26 cellular contexts compared by ENCODE assay signal in the genomic region with DNA sequence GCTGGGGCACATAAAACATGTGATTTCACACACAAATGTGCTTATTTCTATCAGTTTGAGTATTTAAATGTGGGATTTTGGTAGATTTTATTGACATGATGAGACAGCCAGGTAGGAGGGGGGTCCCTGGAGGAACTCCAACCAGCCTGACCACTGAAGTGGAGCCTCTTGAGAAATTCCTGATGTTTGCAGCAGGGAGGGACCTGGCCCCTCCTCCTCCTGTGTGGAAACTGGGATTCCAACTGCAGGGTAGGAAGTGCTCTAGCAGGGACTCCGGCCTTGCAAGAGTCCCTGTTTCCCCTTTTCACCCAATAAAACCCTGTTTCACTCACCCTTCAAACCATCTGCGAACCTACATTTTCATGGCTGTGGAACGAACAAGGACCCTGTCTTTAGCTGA.
"Had no signal": no experiment of that assay in that cellular context is flagged by ENCODE, and none has a peak within 500 bp of the region (broad histone marks: within the 10 kb centered on the region; RNA-seq: fewer than 3 reads in every experiment).

No MANE protein-coding gene starts in this region.

- H3K36me3 ChIP-seq: esophagus muscularis mucosa, heart right ventricle, pancreas, sigmoid colon, suprapubic skin, tibial artery had no signal

- H3K36me3 Mint-ChIP-seq: activated naive CD4-positive, alpha-beta T cell treated with anti-CD3 and anti-CD28 coated beads, Interleukin-2, amount 50 U/mL, for 24 hours; mesothelial cell of epicardium had no signal

- H3K4me1 ChIP-seq: esophagus muscularis mucosa, foreskin keratinocyte, heart right ventricle, pancreas, psoas muscle, sigmoid colon, suprapubic skin, tibial artery had no signal

- H3K9me3 ChIP-seq: pancreas, psoas muscle had no signal

- H3K4me3 ChIP-seq: esophagus muscularis mucosa, heart right ventricle, pancreas, psoas muscle, sigmoid colon, suprapubic skin, tibial artery had no signal

- H3K27me3 ChIP-seq: esophagus muscularis mucosa, foreskin keratinocyte, heart right ventricle, pancreas, sigmoid colon, suprapubic skin, tibial artery had no signal

- H3K4me1 Mint-ChIP-seq: activated naive CD4-positive, alpha-beta T cell treated with anti-CD3 and anti-CD28 coated beads, Interleukin-2, amount 50 U/mL, for 24 hours; activated T-helper 17 cell treated with anti-CD3 and anti-CD28 coated beads, Interleukin-2, amount 50 U/mL, for 72 hours; naive B cell; T-helper 17 cell had no signal

- DNase-seq: activated CD4-positive, alpha-beta T cell treated with anti-CD3 and anti-CD28 coated beads for 1 hour; activated CD4-positive, alpha-beta T cell treated with anti-CD3 and anti-CD28 coated beads, Interleukin-2, amount 50 U/mL, for 1 hour; activated CD8-positive, alpha-beta T cell treated with anti-CD3 and anti-CD28 coated beads for 36 hours; activated naive CD8-positive, alpha-beta T cell treated with anti-CD3 and anti-CD28 coated beads, Interleukin-2, amount 50 U/mL, for 24 hours; activated T-cell treated with anti-CD3 and anti-CD28 coated beads, Interleukin-2, amount 50 U/mL, for 4 hours; amygdala; central memory CD4-positive, alpha-beta T cell; foreskin keratinocyte; heart right ventricle; left cardiac atrium; mammary epithelial cell; naive B cell; nucleus accumbens; pancreas; psoas muscle; sigmoid colon; small intestine; stimulated activated naive CD4-positive, alpha-beta T cell; T-helper 17 cell; T1000; tibial artery had no signal

- H3K4me3 Mint-ChIP-seq: activated CD8-positive, alpha-beta T cell treated with anti-CD3 and anti-CD28 coated beads for 36 hours; activated naive CD4-positive, alpha-beta T cell treated with anti-CD3 and anti-CD28 coated beads, Interleukin-2, amount 50 U/mL, for 24 hours; activated naive CD8-positive, alpha-beta T cell treated with anti-CD3 and anti-CD28 coated beads, Interleukin-2, amount 50 U/mL, for 24 hours; activated T-cell treated with anti-CD3 and anti-CD28 coated beads, Interleukin-2, amount 50 U/mL, for 4 hours; activated T-helper 17 cell treated with anti-CD3 and anti-CD28 coated beads, Interleukin-2, amount 50 U/mL, for 72 hours; mesothelial cell of epicardium; naive B cell; T-helper 17 cell had no signal

- H3K27ac ChIP-seq: esophagus muscularis mucosa, foreskin keratinocyte, heart right ventricle, pancreas, psoas muscle, sigmoid colon, suprapubic skin, tibial artery had no signal

- ATAC-seq: activated CD8-positive, alpha-beta T cell treated with anti-CD3 and anti-CD28 coated beads for 36 hours; activated naive CD8-positive, alpha-beta T cell treated with anti-CD3 and anti-CD28 coated beads, Interleukin-2, amount 50 U/mL, for 24 hours; activated T-cell treated with anti-CD3 and anti-CD28 coated beads, Interleukin-2, amount 50 U/mL, for 4 hours; activated T-helper 17 cell treated with anti-CD3 and anti-CD28 coated beads, Interleukin-2, amount 50 U/mL, for 72 hours; foreskin keratinocyte; heart right ventricle; left cardiac atrium; pancreas; psoas muscle; T-helper 17 cell had no signal

- H3K27ac Mint-ChIP-seq: activated CD8-positive, alpha-beta T cell treated with anti-CD3 and anti-CD28 coated beads for 36 hours; activated naive CD4-positive, alpha-beta T cell treated with anti-CD3 and anti-CD28 coated beads, Interleukin-2, amount 50 U/mL, for 24 hours; activated naive CD8-positive, alpha-beta T cell treated with anti-CD3 and anti-CD28 coated beads, Interleukin-2, amount 50 U/mL, for 24 hours; activated T-helper 17 cell treated with anti-CD3 and anti-CD28 coated beads, Interleukin-2, amount 50 U/mL, for 72 hours; mesothelial cell of epicardium; naive B cell; T-helper 17 cell had no signal

- H3K27me3 Mint-ChIP-seq: activated CD8-positive, alpha-beta T cell treated with anti-CD3 and anti-CD28 coated beads for 36 hours; activated naive CD4-positive, alpha-beta T cell treated with anti-CD3 and anti-CD28 coated beads, Interleukin-2, amount 50 U/mL, for 24 hours; activated naive CD8-positive, alpha-beta T cell treated with anti-CD3 and anti-CD28 coated beads, Interleukin-2, amount 50 U/mL, for 24 hours; activated T-helper 17 cell treated with anti-CD3 and anti-CD28 coated beads, Interleukin-2, amount 50 U/mL, for 72 hours; naive B cell; T-helper 17 cell had no signal
